ENCODE assay signal across 1 cellular context in the genomic region with DNA sequence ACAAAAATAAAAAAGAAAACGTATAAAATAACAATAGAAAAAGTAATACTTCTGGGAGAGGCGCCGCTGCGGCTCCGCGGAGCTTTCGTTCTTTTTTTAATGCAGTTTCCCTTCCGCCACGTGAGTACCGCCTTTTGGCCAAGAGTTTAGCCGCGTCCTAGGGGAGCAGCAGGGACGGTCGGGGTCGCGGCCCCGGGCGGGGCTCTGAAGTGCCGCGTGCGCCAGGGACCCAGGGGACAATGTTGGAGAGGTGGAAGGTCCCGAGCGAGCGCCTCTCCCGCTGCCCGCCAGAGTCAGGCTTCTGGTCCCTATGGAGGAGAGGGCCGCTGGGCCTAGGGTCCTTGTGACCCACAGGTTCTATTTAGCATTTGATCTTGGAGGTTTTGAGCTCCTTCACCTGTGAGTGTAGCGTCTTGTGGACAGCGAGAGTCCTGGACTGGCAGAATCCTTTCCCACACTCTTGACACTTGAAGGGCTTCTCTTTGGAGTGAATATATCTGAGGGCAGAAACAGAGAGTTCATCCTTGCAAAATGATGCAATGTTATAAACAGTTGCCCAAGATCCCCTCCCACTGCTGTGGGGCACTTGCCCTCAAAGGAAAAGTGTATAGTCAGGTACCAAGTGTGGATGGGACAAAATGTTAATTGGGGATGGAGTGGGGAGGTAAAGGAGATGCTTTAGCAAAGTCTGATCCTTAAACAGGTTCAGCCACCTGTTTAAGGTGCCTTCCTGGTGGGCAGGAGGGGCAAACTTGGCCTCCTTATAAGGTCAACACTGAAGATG.
TF ChIP-seq lines count a peak whose summit lies in the region.

No MANE protein-coding gene starts in this region.

TF ChIP-seq in GM23338, 12 proteins besides CTCF, POLR2A, EP300 and RAD21 (continued from another document):
- TF ChIP-seq, protein P1, sequence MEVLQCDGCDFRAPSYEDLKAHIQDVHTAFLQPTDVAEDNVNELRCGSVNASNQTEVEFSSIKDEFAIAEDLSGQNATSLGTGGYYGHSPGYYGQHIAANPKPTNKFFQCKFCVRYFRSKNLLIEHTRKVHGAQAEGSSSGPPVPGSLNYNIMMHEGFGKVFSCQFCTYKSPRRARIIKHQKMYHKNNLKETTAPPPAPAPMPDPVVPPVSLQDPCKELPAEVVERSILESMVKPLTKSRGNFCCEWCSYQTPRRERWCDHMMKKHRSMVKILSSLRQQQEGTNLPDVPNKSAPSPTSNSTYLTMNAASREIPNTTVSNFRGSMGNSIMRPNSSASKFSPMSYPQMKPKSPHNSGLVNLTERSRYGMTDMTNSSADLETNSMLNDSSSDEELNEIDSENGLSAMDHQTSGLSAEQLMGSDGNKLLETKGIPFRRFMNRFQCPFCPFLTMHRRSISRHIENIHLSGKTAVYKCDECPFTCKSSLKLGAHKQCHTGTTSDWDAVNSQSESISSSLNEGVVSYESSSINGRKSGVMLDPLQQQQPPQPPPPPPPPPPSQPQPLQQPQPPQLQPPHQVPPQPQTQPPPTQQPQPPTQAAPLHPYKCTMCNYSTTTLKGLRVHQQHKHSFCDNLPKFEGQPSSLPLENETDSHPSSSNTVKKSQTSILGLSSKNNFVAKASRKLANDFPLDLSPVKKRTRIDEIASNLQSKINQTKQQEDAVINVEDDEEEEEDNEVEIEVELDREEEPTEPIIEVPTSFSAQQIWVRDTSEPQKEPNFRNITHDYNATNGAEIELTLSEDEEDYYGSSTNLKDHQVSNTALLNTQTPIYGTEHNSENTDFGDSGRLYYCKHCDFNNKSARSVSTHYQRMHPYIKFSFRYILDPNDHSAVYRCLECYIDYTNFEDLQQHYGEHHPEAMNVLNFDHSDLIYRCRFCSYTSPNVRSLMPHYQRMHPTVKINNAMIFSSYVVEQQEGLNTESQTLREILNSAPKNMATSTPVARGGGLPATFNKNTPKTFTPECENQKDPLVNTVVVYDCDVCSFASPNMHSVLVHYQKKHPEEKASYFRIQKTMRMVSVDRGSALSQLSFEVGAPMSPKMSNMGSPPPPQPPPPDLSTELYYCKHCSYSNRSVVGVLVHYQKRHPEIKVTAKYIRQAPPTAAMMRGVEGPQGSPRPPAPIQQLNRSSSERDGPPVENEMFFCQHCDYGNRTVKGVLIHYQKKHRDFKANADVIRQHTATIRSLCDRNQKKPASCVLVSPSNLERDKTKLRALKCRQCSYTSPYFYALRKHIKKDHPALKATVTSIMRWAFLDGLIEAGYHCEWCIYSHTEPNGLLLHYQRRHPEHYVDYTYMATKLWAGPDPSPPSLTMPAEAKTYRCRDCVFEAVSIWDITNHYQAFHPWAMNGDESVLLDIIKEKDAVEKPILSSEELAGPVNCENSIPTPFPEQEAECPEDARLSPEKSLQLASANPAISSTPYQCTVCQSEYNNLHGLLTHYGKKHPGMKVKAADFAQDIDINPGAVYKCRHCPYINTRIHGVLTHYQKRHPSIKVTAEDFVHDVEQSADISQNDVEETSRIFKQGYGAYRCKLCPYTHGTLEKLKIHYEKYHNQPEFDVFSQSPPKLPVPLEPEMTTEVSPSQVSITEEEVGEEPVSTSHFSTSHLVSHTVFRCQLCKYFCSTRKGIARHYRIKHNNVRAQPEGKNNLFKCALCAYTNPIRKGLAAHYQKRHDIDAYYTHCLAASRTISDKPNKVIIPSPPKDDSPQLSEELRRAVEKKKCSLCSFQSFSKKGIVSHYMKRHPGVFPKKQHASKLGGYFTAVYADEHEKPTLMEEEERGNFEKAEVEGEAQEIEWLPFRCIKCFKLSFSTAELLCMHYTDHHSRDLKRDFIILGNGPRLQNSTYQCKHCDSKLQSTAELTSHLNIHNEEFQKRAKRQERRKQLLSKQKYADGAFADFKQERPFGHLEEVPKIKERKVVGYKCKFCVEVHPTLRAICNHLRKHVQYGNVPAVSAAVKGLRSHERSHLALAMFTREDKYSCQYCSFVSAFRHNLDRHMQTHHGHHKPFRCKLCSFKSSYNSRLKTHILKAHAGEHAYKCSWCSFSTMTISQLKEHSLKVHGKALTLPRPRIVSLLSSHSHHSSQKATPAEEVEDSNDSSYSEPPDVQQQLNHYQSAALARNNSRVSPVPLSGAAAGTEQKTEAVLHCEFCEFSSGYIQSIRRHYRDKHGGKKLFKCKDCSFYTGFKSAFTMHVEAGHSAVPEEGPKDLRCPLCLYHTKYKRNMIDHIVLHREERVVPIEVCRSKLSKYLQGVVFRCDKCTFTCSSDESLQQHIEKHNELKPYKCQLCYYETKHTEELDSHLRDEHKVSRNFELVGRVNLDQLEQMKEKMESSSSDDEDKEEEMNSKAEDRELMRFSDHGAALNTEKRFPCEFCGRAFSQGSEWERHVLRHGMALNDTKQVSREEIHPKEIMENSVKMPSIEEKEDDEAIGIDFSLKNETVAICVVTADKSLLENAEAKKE (CRISPR knock-in tag; IDR thresholded peaks at IDR 0.05) = no peak
- TF ChIP-seq ZNF331 (CRISPR knock-in tag; IDR thresholded peaks at IDR 0.05; ENCODE audit: low read depth) = no peak
- TF ChIP-seq CREB1 (CRISPR knock-in tag; IDR thresholded peaks at IDR 0.05; ENCODE audit: low read depth) = no peak
- TF ChIP-seq, protein P2, sequence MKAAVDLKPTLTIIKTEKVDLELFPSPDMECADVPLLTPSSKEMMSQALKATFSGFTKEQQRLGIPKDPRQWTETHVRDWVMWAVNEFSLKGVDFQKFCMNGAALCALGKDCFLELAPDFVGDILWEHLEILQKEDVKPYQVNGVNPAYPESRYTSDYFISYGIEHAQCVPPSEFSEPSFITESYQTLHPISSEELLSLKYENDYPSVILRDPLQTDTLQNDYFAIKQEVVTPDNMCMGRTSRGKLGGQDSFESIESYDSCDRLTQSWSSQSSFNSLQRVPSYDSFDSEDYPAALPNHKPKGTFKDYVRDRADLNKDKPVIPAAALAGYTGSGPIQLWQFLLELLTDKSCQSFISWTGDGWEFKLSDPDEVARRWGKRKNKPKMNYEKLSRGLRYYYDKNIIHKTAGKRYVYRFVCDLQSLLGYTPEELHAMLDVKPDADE (IDR thresholded peaks at IDR 0.05) = no peak
- TF ChIP-seq POLR2AphosphoS5 (IDR thresholded peaks at IDR 0.05; ENCODE audit: low read depth) = no peak
- no peak for TF ChIP-seq ZNF114 (CRISPR knock-in tag; IDR thresholded peaks at IDR 0.05)
TF ChIP-seq in GM23338: peak in this region for 2.
